In genomic region chr1:39136635-39137034, GRCh38 we compare ENCODE assay signal across 34 cellular contexts.
DNase-seq lines count a peak whose midpoint lies in the region; ATAC-seq, FAIRE-seq and TF ChIP-seq lines count a peak whose summit lies in the region.
"Had no signal": no experiment of that assay in that cellular context is flagged by ENCODE, and none has a peak within 500 bp of the region (broad histone marks: within the 10 kb centered on the region; RNA-seq: fewer than 3 reads in every experiment).

No MANE protein-coding gene starts in this region.

- H3K27me3 Mint-ChIP-seq in activated naive CD4-positive, alpha-beta T cell treated with anti-CD3 and anti-CD28 coated beads, Interleukin-2, amount 10 ng/mL, durations not matched to agents 7 days and 5 days, result peaks cover 11% of the 10 kb centered on the region
- H3K27me3 Mint-ChIP-seq: activated CD4-positive, alpha-beta T cell treated with anti-CD3 and anti-CD28 coated beads for 36 hours; activated T-helper 17 cell treated with anti-CD3 and anti-CD28 coated beads, Interleukin-2, amount 50 U/mL, for 72 hours; brain; CD4-positive, alpha-beta T cell had no signal

- H3K4me1 ChIP-seq in SK-N-SH (ENCODE audit: control insufficient read depth in 1 of 2, insufficient read depth in 2 of 2, low read depth in 1 of 2, low read length in 1 of 2) (peaks cover 12 to 27% of the 10 kb centered on the region in 2 experiments), PC-9 (replicated peaks; ENCODE audit: insufficient read depth) (peaks cover 36% of the 10 kb centered on the region), thyroid gland (peaks cover 29 to 76% of the 10 kb centered on the region in 2 donors), small intestine (ENCODE audit: control insufficient read depth in 2 of 2, insufficient read depth in 1 of 2, low read depth in 1 of 2, low read length in 1 of 2) (peaks cover 0 to 8% of the 10 kb centered on the region in 2 donors)

- no TSS peak for BruUV-seq in PC-9 (replicated peaks; lab: Mats Ljungman, UMichigan)

- peaks cover 99% of the 10 kb centered on the region for H3K79me2 ChIP-seq in SK-N-SH (ENCODE audit: insufficient read depth)
- peaks cover 59% of the 10 kb centered on the region for H3K79me2 ChIP-seq in PC-9 (ENCODE audit: low read depth)

- POLR2A ChIA-PET in SK-N-SH (lab: Yijun Ruan, JAX), result no interaction called here
- POLR2A ChIA-PET in PC-9 (lab: Charles Lee; ENCODE audit: unreplicated experiment), result no interaction called here

- H4K20me1 ChIP-seq in SK-N-SH (ENCODE audit: insufficient read depth) (peaks cover 20% of the 10 kb centered on the region), PC-9 (ENCODE audit: insufficient read depth) (no peaks in the 10 kb centered on the region)

- H3K27me3 ChIP-seq in SK-N-SH (ENCODE audit: insufficient read depth) (no peaks in the 10 kb centered on the region), PC-9 (ENCODE audit: insufficient read depth, low read depth) (no peaks in the 10 kb centered on the region), thyroid gland (no peaks in the 10 kb centered on the region), small intestine (ENCODE audit: control insufficient read depth in 2 of 2, insufficient read depth in 2 of 2, low read length in 2 of 2) (no peaks in the 10 kb centered on the region)
- H3K27me3 ChIP-seq: gastroesophageal sphincter, pancreas, suprapubic skin had no signal

- ATAC-seq in SK-N-SH treated with all-trans-retinoic acid at 6 μM for 48 hours (no peak), GM18498 (IDR thresholded peaks at IDR 0.05; ENCODE audit: unreplicated experiment) (no peak)
- ATAC-seq: activated CD4-positive, alpha-beta T cell treated with anti-CD3 and anti-CD28 coated beads for 36 hours; activated T-helper 17 cell treated with anti-CD3 and anti-CD28 coated beads, Interleukin-2, amount 50 U/mL, for 72 hours; gastroesophageal sphincter; GM12878; left cardiac atrium; pancreas had no signal

- H3K27ac Mint-ChIP-seq in activated naive CD4-positive, alpha-beta T cell treated with anti-CD3 and anti-CD28 coated beads, Interleukin-2, amount 10 ng/mL, durations not matched to agents 7 days and 5 days, result no peak overlapping the region
- H3K27ac Mint-ChIP-seq: activated CD4-positive, alpha-beta T cell treated with anti-CD3 and anti-CD28 coated beads for 36 hours; activated T-helper 17 cell treated with anti-CD3 and anti-CD28 coated beads, Interleukin-2, amount 50 U/mL, for 72 hours; CD4-positive, alpha-beta T cell; nephron; T-helper 1 cell treated with Interleukin-12 subunit alpha and Interleukin-12 subunit beta and Interleukin-4 antibody, amounts not matched to agents 30 μg/mL and 1 μg/mL, for 36 hours had no signal

- H3F3A ChIP-seq in SK-N-SH (replicated peaks; ENCODE audit: insufficient read depth) (peaks cover 11% of the 10 kb centered on the region), PC-9 (ENCODE audit: insufficient read depth, low read depth) (peaks cover 35% of the 10 kb centered on the region)

- TF ChIP-seq CTCF in SK-N-SH (IDR thresholded peaks at IDR 0.05), result peak; percentile 27; the same call in 1 of the 2 replicates
- peak; percentile 18; the same call in 1 of the 2 replicates for TF ChIP-seq CTCF in PC-9 (conservative IDR thresholded peaks at IDR 0.05)
- peak; percentile 2 for TF ChIP-seq CTCF in fibroblast of pulmonary artery (IDR thresholded peaks at IDR 0.05; ENCODE audit: low read length, missing control alignments)
- TF ChIP-seq CTCF in thyroid gland (IDR thresholded peaks at IDR 0.05), result peak in 2 of 6 experiments; percentile 12 to 22

- no peak overlapping the region for H2AFZ ChIP-seq in SK-N-SH (ENCODE audit: low read depth)
- H2AFZ ChIP-seq in PC-9, result no peak overlapping the region

- H3K9me3 ChIP-seq in SK-N-SH (no peaks in the 10 kb centered on the region), PC-9 (ENCODE audit: insufficient read depth, low read depth) (no peaks in the 10 kb centered on the region), thyroid gland (no peaks in the 10 kb centered on the region), small intestine (ENCODE audit: control insufficient read depth, low read depth) (no peaks in the 10 kb centered on the region)
- H3K9me3 ChIP-seq: gastroesophageal sphincter, HAP-1, pancreas, suprapubic skin had no signal

- WGBS in SK-N-SH (ENCODE audit: low lambda C conversion rate), result 85% methylated on average over 2 of the region's 2 CpGs
- 70 to 76% methylated on average over 2 of the region's 2 CpGs for WGBS in thyroid gland, 2 donors
- 72 to 93% (median 86%) methylated on average over 2 of the region's 2 CpGs for WGBS in small intestine, 3 donors

- no peak overlapping the region for H3K4me3 ChIP-seq in SK-N-SH (ENCODE audit: low read depth in 2 of 2, low read length in 1 of 2)
- no peak overlapping the region for H3K4me3 ChIP-seq in PC-9
- no peak overlapping the region for H3K4me3 ChIP-seq in fibroblast of pulmonary artery (replicated peaks; ENCODE audit: low read depth, low read length)
- H3K4me3 ChIP-seq in thyroid gland (replicated peaks in 1 of 3), result no peak overlapping the region
- no peak overlapping the region for H3K4me3 ChIP-seq in small intestine (ENCODE audit: low read depth in 1 of 2, low read length in 2 of 2)
- H3K4me3 ChIP-seq: gastroesophageal sphincter, GM12878, HAP-1, pancreas, suprapubic skin had no signal

- no peak overlapping the region for H3K4me3 Mint-ChIP-seq in activated naive CD4-positive, alpha-beta T cell treated with anti-CD3 and anti-CD28 coated beads, Interleukin-2, amount 10 ng/mL, durations not matched to agents 7 days and 5 days
- H3K4me3 Mint-ChIP-seq: activated CD4-positive, alpha-beta T cell treated with anti-CD3 and anti-CD28 coated beads for 36 hours; activated T-helper 17 cell treated with anti-CD3 and anti-CD28 coated beads, Interleukin-2, amount 50 U/mL, for 72 hours; brain; CD4-positive, alpha-beta T cell; nephron; T-helper 1 cell treated with Interleukin-12 subunit alpha and Interleukin-12 subunit beta and Interleukin-4 antibody, amounts not matched to agents 30 μg/mL and 1 μg/mL, for 36 hours had no signal

- H3K4me1 Mint-ChIP-seq in activated naive CD4-positive, alpha-beta T cell treated with anti-CD3 and anti-CD28 coated beads, Interleukin-2, amount 10 ng/mL, durations not matched to agents 7 days and 5 days, result peaks cover 3% of the 10 kb centered on the region
- H3K4me1 Mint-ChIP-seq: activated T-helper 17 cell treated with anti-CD3 and anti-CD28 coated beads, Interleukin-2, amount 50 U/mL, for 72 hours had no signal

- no peak overlapping the region for H3K9ac ChIP-seq in SK-N-SH

- no peak for TF ChIP-seq RAD21 in SK-N-SH (IDR thresholded peaks at IDR 0.05; ENCODE audit: low read length)

- H3K9me2 ChIP-seq in SK-N-SH (no peaks in the 10 kb centered on the region), PC-9 (ENCODE audit: insufficient read depth) (no peaks in the 10 kb centered on the region)

- TF ChIP-seq EP300 in SK-N-SH (IDR thresholded peaks at IDR 0.05; ENCODE audit: borderline replicate concordance in 1 of 2, low read depth in 1 of 2, low read length in 1 of 2), result no peak

- H3K36me3 ChIP-seq in SK-N-SH (replicated peaks in 1 of 2; ENCODE audit: control insufficient read depth in 1 of 2, insufficient read depth in 2 of 2, low read length in 1 of 2), result no peaks in the 10 kb centered on the region
- no peaks in the 10 kb centered on the region for H3K36me3 ChIP-seq in PC-9 (ENCODE audit: low read depth)
- no peaks in the 10 kb centered on the region for H3K36me3 ChIP-seq in thyroid gland
- H3K36me3 ChIP-seq in small intestine (ENCODE audit: control insufficient read depth in 2 of 2, insufficient read depth in 2 of 2, low read length in 2 of 2), result peaks cover 0 to 2% of the 10 kb centered on the region in 2 donors
- H3K36me3 ChIP-seq: gastroesophageal sphincter, HAP-1, pancreas, suprapubic skin had no signal

- H3K27ac ChIP-seq in SK-N-SH (ENCODE audit: low read depth in 2 of 2, low read length in 1 of 2) (no peak overlapping the region), PC-9 (no peak overlapping the region), thyroid gland (peak overlapping the region; percentile 24 to 96 (median 53)), small intestine (ENCODE audit: low read depth in 1 of 2, low read length in 1 of 2) (no peak overlapping the region)
- H3K27ac ChIP-seq: pancreas, suprapubic skin had no signal

- no peak for DNase-seq in SK-N-SH
- no peak for DNase-seq in PC-9
- no peak for DNase-seq in fibroblast of pulmonary artery (ENCODE audit: low read depth)
- no peak for DNase-seq in thyroid gland
- no peak for DNase-seq in small intestine
- DNase-seq in activated naive CD4-positive, alpha-beta T cell treated with anti-CD3 and anti-CD28 coated beads, Interleukin-2, amount 10 ng/mL, durations not matched to agents 7 days and 5 days, result no peak
- DNase-seq: 8988T; activated CD4-positive, alpha-beta T cell treated with anti-CD3 and anti-CD28 coated beads for 36 hours; activated naive CD4-positive, alpha-beta T cell treated with anti-CD3 and anti-CD28 coated beads, Interleukin-2, amount 50 U/mL, for 16 hours; AML-193; amniotic stem cell; CD4-positive, alpha-beta T cell; dermis blood vessel endothelial cell; EL; hippocampal formation; Karpas-422; left cardiac atrium; mammary epithelial cell; MV-4-11; NCI-H146; pancreas; RPMI8226; stimulated activated CD4-positive, alpha-beta T cell treated with anti-CD3 and anti-CD28 coated beads, Interleukin-1b, Interleukin-23, amount 100 ng/mL, for 48 hours; stimulated activated naive CD4-positive, alpha-beta T cell treated with Interleukin-2 at 50 U/mL for 16 hours had no signal

- FAIRE-seq in small intestine (lab: Jason Lieb, UNC), result no peak
- FAIRE-seq: GM12878, pancreas had no signal

- H3K4me2 ChIP-seq in SK-N-SH (no peak overlapping the region), PC-9 (no peak overlapping the region)

- CTCF ChIA-PET in SK-N-SH (lab: Yijun Ruan, JAX) (interaction anchor here (1.2 to 5.5 kb wide), 3 partner anchors 14 to 55 kb away, joined by 3 to 46 read pairs (median 3); no protein-coding TSS in a partner anchor), PC-9 (lab: Charles Lee) (interaction anchor here (1.1 kb wide), 1 partner anchor 122 kb away, joined by 4 read pairs; no protein-coding TSS in a partner anchor)
- CTCF ChIA-PET in activated naive CD4-positive, alpha-beta T cell treated with anti-CD3 and anti-CD28 coated beads, Interleukin-2, amount 10 ng/mL, durations not matched to agents 7 days and 5 days (lab: Charles Lee), result interaction anchor here (1.3 to 1.6 kb wide), 2 partner anchors 38 to 55 kb away, joined by 3 to 7 read pairs; no protein-coding TSS in a partner anchor

- no peaks in the 10 kb centered on the region for H3K36me3 Mint-ChIP-seq in activated naive CD4-positive, alpha-beta T cell treated with anti-CD3 and anti-CD28 coated beads, Interleukin-2, amount 10 ng/mL, durations not matched to agents 7 days and 5 days

- TF ChIP-seq POLR2A in thyroid gland (IDR thresholded peaks at IDR 0.05), result no peak

- no peaks in the 10 kb centered on the region for H3K9me3 Mint-ChIP-seq in activated naive CD4-positive, alpha-beta T cell treated with anti-CD3 and anti-CD28 coated beads, Interleukin-2, amount 10 ng/mL, durations not matched to agents 7 days and 5 days
- H3K9me3 Mint-ChIP-seq: activated T-helper 17 cell treated with anti-CD3 and anti-CD28 coated beads, Interleukin-2, amount 50 U/mL, for 72 hours; brain; CD4-positive, alpha-beta T cell; nephron; T-helper 1 cell treated with Interleukin-12 subunit alpha and Interleukin-12 subunit beta and Interleukin-4 antibody, amounts not matched to agents 30 μg/mL and 1 μg/mL, for 36 hours had no signal

- intact Hi-C loops in PC-9 (cut with micrococcal nuclease; ENCODE audit: unreplicated experiment) (loop anchor here (10.0 kb wide), 1 partner anchor 118 kb away; no protein-coding TSS in a partner anchor), thyroid gland (cut with DNase I) (no loop called here)

Comparison
In these comparisons a context has a peak if more than half of its experiments do, and no peak if none do; other contexts are left out.
1. H3K27ac ChIP-seq: peak in thyroid gland (3 of 3); none in SK-N-SH (0 of 2), PC-9 (single experiment) and small intestine (0 of 2).